In the genomic region with DNA sequence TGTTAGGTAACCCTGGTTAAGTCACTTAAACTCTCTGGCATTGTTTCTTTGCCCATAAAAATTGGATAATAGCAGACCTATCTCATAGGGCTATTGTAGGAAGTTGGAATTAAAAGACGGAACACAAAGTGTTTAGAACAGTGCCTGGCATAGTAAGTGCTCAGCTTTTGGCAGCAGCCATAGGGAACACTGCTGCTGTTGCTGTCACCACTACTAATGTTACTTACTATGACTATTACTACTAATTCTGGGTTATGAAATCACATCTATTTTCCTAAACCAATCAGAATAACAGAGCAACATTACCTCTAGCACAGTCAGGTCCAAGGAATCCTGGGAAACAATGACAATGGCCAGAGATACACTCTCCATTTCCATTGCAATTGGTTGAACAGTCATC, we compare ENCODE assay signal across 28 cellular contexts.
"Had no signal": no experiment of that assay in that cellular context is flagged by ENCODE, and none has a peak within 500 bp of the region (broad histone marks: within the 10 kb centered on the region; RNA-seq: fewer than 3 reads in every experiment).

No MANE protein-coding gene starts in this region.

- H3K9me3 ChIP-seq: stomach, suprapubic skin, testis, thyroid gland, tibial artery, tibial nerve, transverse colon, upper lobe of left lung, upper lobe of right lung, uterus, vagina had no signal

- ATAC-seq: stimulated activated effector memory CD8-positive, alpha-beta T cell treated with anti-CD3 and anti-CD28 coated beads, Interleukin-12 subunit alpha, Interleukin-12 subunit beta, amount 100 ng/mL, for 72 hours; stimulated activated memory B cell treated with anti-CD40 and anti-IgM and Interleukin-4, amounts not matched to agents 10 μg/mL and 1 μg/mL and 100 μg/mL, for 72 hours; stimulated activated naive B cell treated with anti-CD40 and anti-IgM and Interleukin-4, amounts not matched to agents 10 μg/mL and 1 μg/mL and 100 μg/mL, for 72 hours; stimulated activated naive CD8-positive, alpha-beta T cell treated with anti-CD3 and anti-CD28 coated beads, Interleukin-15, amount 100 ng/mL, for 72 hours; stimulated activated naive CD8-positive, alpha-beta T cell treated with anti-CD3 and anti-CD28 coated beads, Interleukin-15, Interleukin-2, amounts not matched to agents 100 U/mL and 50 U/mL, for 24 hours; upper lobe of right lung had no signal

- H3K27ac ChIP-seq: stomach, suprapubic skin, testis, thyroid gland, tibial artery, tibial nerve, transverse colon, upper lobe of left lung, upper lobe of right lung, uterus, vagina had no signal

- H3K27ac Mint-ChIP-seq: stimulated activated effector memory CD8-positive, alpha-beta T cell treated with anti-CD3 and anti-CD28 coated beads, Interleukin-12 subunit alpha, Interleukin-12 subunit beta, amount 100 ng/mL, for 72 hours; stimulated activated memory B cell treated with anti-CD40 and anti-IgM and Interleukin-4, amounts not matched to agents 10 μg/mL and 1 μg/mL and 100 μg/mL, for 72 hours; stimulated activated naive B cell treated with anti-CD40 and anti-IgM and Interleukin-4, amounts not matched to agents 10 μg/mL and 1 μg/mL and 100 μg/mL, for 72 hours; stimulated activated naive CD8-positive, alpha-beta T cell treated with anti-CD3 and anti-CD28 coated beads, Interleukin-15, amount 100 ng/mL, for 72 hours; stimulated activated naive CD8-positive, alpha-beta T cell treated with anti-CD3 and anti-CD28 coated beads, Interleukin-15, Interleukin-2, amounts not matched to agents 100 ng/mL and 50 ng/mL, for 24 hours; type B pancreatic cell had no signal

- H3K4me1 Mint-ChIP-seq: stimulated activated memory B cell treated with anti-CD40 and anti-IgM and Interleukin-4, amounts not matched to agents 10 μg/mL and 1 μg/mL and 100 μg/mL, for 72 hours; stimulated activated naive B cell treated with anti-CD40 and anti-IgM and Interleukin-4, amounts not matched to agents 10 μg/mL and 1 μg/mL and 100 μg/mL, for 72 hours; stimulated activated naive CD8-positive, alpha-beta T cell treated with anti-CD3 and anti-CD28 coated beads, Interleukin-15, amount 100 ng/mL, for 72 hours had no signal

- H3K36me3 Mint-ChIP-seq: stimulated activated effector memory CD8-positive, alpha-beta T cell treated with anti-CD3 and anti-CD28 coated beads, Interleukin-12 subunit alpha, Interleukin-12 subunit beta, amount 100 ng/mL, for 72 hours; stimulated activated memory B cell treated with anti-CD40 and anti-IgM and Interleukin-4, amounts not matched to agents 10 μg/mL and 1 μg/mL and 100 μg/mL, for 72 hours; stimulated activated naive B cell treated with anti-CD40 and anti-IgM and Interleukin-4, amounts not matched to agents 10 μg/mL and 1 μg/mL and 100 μg/mL, for 72 hours; type B pancreatic cell had no signal

- H3K36me3 ChIP-seq: stomach, suprapubic skin, thyroid gland, tibial artery, tibial nerve, transverse colon, upper lobe of left lung, upper lobe of right lung, uterus, vagina had no signal

- H3K27me3 ChIP-seq: stomach, suprapubic skin, testis, thyroid gland, tibial artery, tibial nerve, transverse colon, upper lobe of left lung, upper lobe of right lung, uterus, vagina had no signal

- H3K4me3 ChIP-seq: stomach, suprapubic skin, testis, thyroid gland, tibial artery, tibial nerve, transverse colon, upper lobe of left lung, upper lobe of right lung, uterus, vagina had no signal

- H3K4me1 ChIP-seq: stomach, suprapubic skin, testis, thyroid gland, tibial nerve, transverse colon, upper lobe of left lung, upper lobe of right lung, uterus, vagina had no signal

- FAIRE-seq: urothelium cell line had no signal

- H3K4me3 Mint-ChIP-seq: stimulated activated effector memory CD8-positive, alpha-beta T cell treated with anti-CD3 and anti-CD28 coated beads, Interleukin-12 subunit alpha, Interleukin-12 subunit beta, amount 100 ng/mL, for 72 hours; stimulated activated memory B cell treated with anti-CD40 and anti-IgM and Interleukin-4, amounts not matched to agents 10 μg/mL and 1 μg/mL and 100 μg/mL, for 72 hours; stimulated activated naive B cell treated with anti-CD40 and anti-IgM and Interleukin-4, amounts not matched to agents 10 μg/mL and 1 μg/mL and 100 μg/mL, for 72 hours; stimulated activated naive CD8-positive, alpha-beta T cell treated with anti-CD3 and anti-CD28 coated beads, Interleukin-15, amount 100 ng/mL, for 72 hours; stimulated activated naive CD8-positive, alpha-beta T cell treated with anti-CD3 and anti-CD28 coated beads, Interleukin-15, Interleukin-2, amounts not matched to agents 100 ng/mL and 50 ng/mL, for 24 hours; type B pancreatic cell had no signal

- DNase-seq: stimulated activated CD4-positive, alpha-beta T cell treated with anti-CD3 and anti-CD28 coated beads, Interleukin-2, amount 100 ng/mL, for 48 hours; stimulated activated CD4-positive, alpha-beta T cell treated with anti-CD3 and anti-CD28 coated beads, Interleukin-4, amount 100 ng/mL, for 1 hour; stimulated activated CD4-positive, alpha-beta T cell treated with anti-CD3 and anti-CD28 coated beads, Interleukin-4, amount 100 ng/mL, for 24 hours; stimulated activated CD4-positive, alpha-beta T cell treated with anti-CD3 and anti-CD28 coated beads, Interleukin-4, amount 100 ng/mL, for 4 hours; stimulated activated CD8-positive, alpha-beta memory T cell treated with anti-CD3 and anti-CD28 coated beads, Interleukin-4, amount 100 ng/mL, for 48 hours; stimulated activated naive B cell treated with anti-CD40 and anti-IgM and Interleukin-4, amounts not matched to agents 10 μg/mL and 1 μg/mL and 100 μg/mL, for 72 hours; stimulated activated naive CD4-positive, alpha-beta T cell; stimulated activated naive CD4-positive, alpha-beta T cell treated with Interleukin-2 at 50 U/mL for 16 hours; stimulated activated naive CD8-positive, alpha-beta T cell treated with anti-CD3 and anti-CD28 coated beads, Interleukin-15, amount 100 ng/mL, for 72 hours; stimulated activated naive CD8-positive, alpha-beta T cell treated with anti-CD3 and anti-CD28 coated beads, Interleukin-15, Interleukin-2, amounts not matched to agents 100 U/mL and 50 U/mL, for 24 hours; stomach; substantia nigra; testis; thyroid gland; tibial artery; transverse colon; trophoblast cell; upper lobe of left lung; upper lobe of right lung; uterus had no signal

- H3K27me3 Mint-ChIP-seq: stimulated activated memory B cell treated with anti-CD40 and anti-IgM and Interleukin-4, amounts not matched to agents 10 μg/mL and 1 μg/mL and 100 μg/mL, for 72 hours; stimulated activated naive B cell treated with anti-CD40 and anti-IgM and Interleukin-4, amounts not matched to agents 10 μg/mL and 1 μg/mL and 100 μg/mL, for 72 hours; stimulated activated naive CD8-positive, alpha-beta T cell treated with anti-CD3 and anti-CD28 coated beads, Interleukin-15, amount 100 ng/mL, for 72 hours; stimulated activated naive CD8-positive, alpha-beta T cell treated with anti-CD3 and anti-CD28 coated beads, Interleukin-15, Interleukin-2, amounts not matched to agents 100 ng/mL and 50 ng/mL, for 24 hours; type B pancreatic cell had no signal

- H3K9me3 Mint-ChIP-seq: stimulated activated effector memory CD8-positive, alpha-beta T cell treated with anti-CD3 and anti-CD28 coated beads, Interleukin-12 subunit alpha, Interleukin-12 subunit beta, amount 100 ng/mL, for 72 hours; stimulated activated memory B cell treated with anti-CD40 and anti-IgM and Interleukin-4, amounts not matched to agents 10 μg/mL and 1 μg/mL and 100 μg/mL, for 72 hours; stimulated activated naive B cell treated with anti-CD40 and anti-IgM and Interleukin-4, amounts not matched to agents 10 μg/mL and 1 μg/mL and 100 μg/mL, for 72 hours; stimulated activated naive CD8-positive, alpha-beta T cell treated with anti-CD3 and anti-CD28 coated beads, Interleukin-15, amount 100 ng/mL, for 72 hours; stimulated activated naive CD8-positive, alpha-beta T cell treated with anti-CD3 and anti-CD28 coated beads, Interleukin-15, Interleukin-2, amounts not matched to agents 100 ng/mL and 50 ng/mL, for 24 hours; type B pancreatic cell had no signal
